ENCODE assay signal across 8 cellular contexts in the genomic region with DNA sequence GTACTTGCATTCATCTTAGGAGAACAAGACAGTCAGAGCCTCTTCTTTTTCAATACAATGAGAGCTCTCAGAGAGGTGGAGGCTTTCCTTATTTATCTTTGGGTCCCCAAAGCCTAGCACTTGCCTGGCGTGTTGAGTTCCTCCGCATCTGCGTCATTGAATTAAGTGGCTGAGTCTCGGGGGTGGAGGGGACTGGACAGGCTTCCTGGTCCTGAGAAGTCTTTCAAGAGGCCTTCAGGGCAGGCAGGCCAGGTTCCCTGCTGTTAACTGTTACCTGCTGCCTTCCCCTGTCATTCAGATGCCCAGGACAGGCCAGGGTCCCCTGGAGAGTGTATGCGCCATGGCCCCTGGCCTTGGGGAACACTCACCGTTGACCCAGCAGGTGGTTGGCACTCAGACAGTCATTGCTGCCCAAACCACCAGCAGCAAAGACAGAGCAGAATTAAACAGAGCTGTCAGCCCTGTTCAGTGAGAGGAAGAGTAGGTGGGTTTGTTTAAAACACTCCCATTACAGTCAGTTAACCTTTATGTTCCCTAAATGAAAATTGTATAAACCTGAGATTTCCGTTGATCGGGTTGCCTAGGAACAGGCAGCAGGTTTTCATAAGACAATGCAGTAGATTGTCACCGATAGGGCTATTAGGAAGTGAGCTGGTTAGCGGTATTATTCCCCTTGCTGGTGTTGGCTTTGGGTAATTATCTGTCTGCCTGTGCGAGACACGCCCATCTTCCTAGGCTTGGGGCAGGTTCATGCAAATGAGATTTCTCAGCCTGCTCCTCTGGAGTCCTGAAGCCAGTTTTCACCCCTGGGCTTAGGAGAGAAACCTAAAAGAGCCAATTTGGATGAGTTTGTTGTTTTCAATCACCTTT.
DNase-seq lines count a peak whose midpoint lies in the region; ATAC-seq and TF ChIP-seq lines count a peak whose summit lies in the region.

No MANE protein-coding gene starts in this region.

- H3K36me3 Mint-ChIP-seq in activated CD8-positive, alpha-beta T cell treated with anti-CD3 and anti-CD28 coated beads for 36 hours (ENCODE audit: low read depth), result peaks cover 15% of the 10 kb centered on the region
- H3K36me3 Mint-ChIP-seq in nephron progenitor cell (ENCODE audit: low read depth), result peaks cover 38% of the 10 kb centered on the region

- CTCF ChIA-PET in activated CD8-positive, alpha-beta T cell treated with anti-CD3 and anti-CD28 coated beads for 36 hours (lab: Charles Lee), result interaction anchor here (1.9 to 2.1 kb wide), 2 partner anchors 15 to 59 kb away, joined by 7 to 8 read pairs; no protein-coding TSS in a partner anchor

- peak overlapping the region; percentile 25 for H3K27ac Mint-ChIP-seq in activated CD8-positive, alpha-beta T cell treated with anti-CD3 and anti-CD28 coated beads for 36 hours
- peak overlapping the region; percentile 13 for H3K27ac Mint-ChIP-seq in nephron progenitor cell

- H3K4me1 Mint-ChIP-seq in activated CD8-positive, alpha-beta T cell treated with anti-CD3 and anti-CD28 coated beads for 36 hours (ENCODE audit: low read depth), result peaks cover 39% of the 10 kb centered on the region
- H3K4me1 Mint-ChIP-seq in nephron progenitor cell, result peaks cover 27% of the 10 kb centered on the region

- ATAC-seq in GM19463 (IDR thresholded peaks at IDR 0.05; ENCODE audit: unreplicated experiment) (peak; percentile 74), GM18858 (IDR thresholded peaks at IDR 0.05; ENCODE audit: unreplicated experiment) (no peak), GM18511 (IDR thresholded peaks at IDR 0.05; ENCODE audit: unreplicated experiment) (no peak), HG02840 (IDR thresholded peaks at IDR 0.05; ENCODE audit: low FRiP score, unreplicated experiment) (no peak)
- ATAC-seq in activated CD8-positive, alpha-beta T cell treated with anti-CD3 and anti-CD28 coated beads for 36 hours, result peak; percentile 61

- H3K9me3 Mint-ChIP-seq in activated CD8-positive, alpha-beta T cell treated with anti-CD3 and anti-CD28 coated beads for 36 hours, result no peaks in the 10 kb centered on the region
- H3K9me3 Mint-ChIP-seq in nephron progenitor cell, result peaks cover 23% of the 10 kb centered on the region

- intact Hi-C loops in activated CD8-positive, alpha-beta T cell treated with anti-CD3 and anti-CD28 coated beads for 36 hours (cut with micrococcal nuclease), result no loop called here

- POLR2A ChIA-PET in activated CD8-positive, alpha-beta T cell treated with anti-CD3 and anti-CD28 coated beads for 36 hours (lab: Charles Lee), result no interaction called here

- DNase-seq in NCI-H2029 (lab: John Stamatoyannopoulos, UW) (peak; percentile 50), nephron progenitor cell (no peak), HK-2 (ENCODE audit: unreplicated experiment) (no peak)
- DNase-seq in activated CD8-positive, alpha-beta T cell treated with anti-CD3 and anti-CD28 coated beads for 36 hours, result peak; percentile 21

- no peak for TF ChIP-seq CTCF in activated CD8-positive, alpha-beta T cell treated with anti-CD3 and anti-CD28 coated beads for 36 hours (IDR thresholded peaks at IDR 0.05)
- no peak for TF ChIP-seq CTCF in nephron progenitor cell (IDR thresholded peaks at IDR 0.05)

- no peaks in the 10 kb centered on the region for H3K27me3 Mint-ChIP-seq in activated CD8-positive, alpha-beta T cell treated with anti-CD3 and anti-CD28 coated beads for 36 hours
- no peaks in the 10 kb centered on the region for H3K27me3 Mint-ChIP-seq in nephron progenitor cell (ENCODE audit: low read depth, poor library complexity)

- no peak overlapping the region for H3K4me3 Mint-ChIP-seq in activated CD8-positive, alpha-beta T cell treated with anti-CD3 and anti-CD28 coated beads for 36 hours
- no peak overlapping the region for H3K4me3 Mint-ChIP-seq in nephron progenitor cell

Comparison
In these comparisons a context has a peak if more than half of its experiments do, and no peak if none do; other contexts are left out.
1. ATAC-seq: peak in GM19463 (single experiment) and activated CD8-positive, alpha-beta T cell treated with anti-CD3 and anti-CD28 coated beads for 36 hours (single experiment); none in GM18858 (single experiment), GM18511 (single experiment) and HG02840 (single experiment).
2. DNase-seq: peak in NCI-H2029 (single experiment) and activated CD8-positive, alpha-beta T cell treated with anti-CD3 and anti-CD28 coated beads for 36 hours (single experiment); none in nephron progenitor cell (single experiment) and HK-2 (single experiment).